In the genomic region with DNA sequence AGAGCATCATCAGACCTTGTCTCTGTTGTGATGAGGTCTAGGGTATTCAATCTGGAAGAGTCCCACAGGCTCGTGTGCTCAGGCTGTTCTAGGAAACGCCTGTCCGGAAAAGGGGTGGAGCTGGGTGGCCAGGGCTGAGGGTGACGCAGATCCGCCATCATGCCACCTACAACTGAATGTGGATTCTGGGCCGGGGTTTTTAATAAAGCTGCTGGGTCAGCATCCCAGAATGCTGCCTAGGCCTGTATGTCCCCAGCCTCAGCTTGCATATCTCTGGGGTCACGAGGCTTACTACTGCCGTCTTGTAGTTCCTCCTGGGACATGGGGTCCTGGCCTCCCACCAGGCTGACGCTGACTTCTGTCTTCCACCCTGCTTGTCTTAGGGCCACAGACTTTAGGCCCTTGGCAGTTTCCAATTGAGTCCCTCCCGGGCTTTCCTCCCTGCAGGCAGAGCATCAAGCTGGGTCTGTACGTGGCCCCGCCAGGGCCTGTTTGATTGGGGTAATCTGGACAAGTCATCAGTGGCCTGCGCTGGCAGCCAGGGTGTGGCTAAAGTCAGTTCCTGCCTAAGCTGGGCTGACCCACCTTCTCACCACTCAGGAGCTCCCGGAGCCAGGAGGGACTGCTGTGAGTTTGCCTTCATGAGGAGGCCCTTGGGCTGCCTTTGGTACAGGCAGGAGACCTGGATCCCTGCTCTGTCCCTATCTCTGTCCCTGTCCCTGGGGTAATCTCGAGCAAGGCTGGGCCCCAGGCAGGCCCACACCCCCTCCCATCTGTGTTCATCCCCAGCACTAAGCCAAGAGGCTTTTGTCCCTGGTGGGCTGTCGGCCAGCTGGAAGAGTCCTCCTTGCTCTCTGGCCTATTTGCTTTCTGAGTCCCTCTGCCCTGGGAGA, we compare ENCODE assay signal across 1 cellular context.
TF ChIP-seq lines count a peak whose summit lies in the region.

No MANE protein-coding gene starts in this region.

TF ChIP-seq in K562, 482 proteins besides CTCF, POLR2A, EP300 and RAD21 (continued from another document and continues in another):
- TF ChIP-seq GATAD2B (IDR thresholded peaks at IDR 0.05; ENCODE audit: borderline replicate concordance) = 0 out of 2 replicates have a peak, but pooled peaks have one; percentile 60
- TF ChIP-seq IRF2 (CRISPR knock-in tag; IDR thresholded peaks at IDR 0.05) = no peak
- TF ChIP-seq ZNF77 (CRISPR knock-in tag; IDR thresholded peaks at IDR 0.05) = no peak
- TF ChIP-seq ZNF696 (CRISPR knock-in tag; conservative IDR thresholded peaks at IDR 0.05) = no peak
- no peak for TF ChIP-seq NFYB (IDR thresholded peaks at IDR 0.05; ENCODE audit: extremely low read depth, insufficient read length)
- TF ChIP-seq RHOXF2B (CRISPR knock-in tag; conservative IDR thresholded peaks at IDR 0.05) = no peak
- TF ChIP-seq, protein P1, sequence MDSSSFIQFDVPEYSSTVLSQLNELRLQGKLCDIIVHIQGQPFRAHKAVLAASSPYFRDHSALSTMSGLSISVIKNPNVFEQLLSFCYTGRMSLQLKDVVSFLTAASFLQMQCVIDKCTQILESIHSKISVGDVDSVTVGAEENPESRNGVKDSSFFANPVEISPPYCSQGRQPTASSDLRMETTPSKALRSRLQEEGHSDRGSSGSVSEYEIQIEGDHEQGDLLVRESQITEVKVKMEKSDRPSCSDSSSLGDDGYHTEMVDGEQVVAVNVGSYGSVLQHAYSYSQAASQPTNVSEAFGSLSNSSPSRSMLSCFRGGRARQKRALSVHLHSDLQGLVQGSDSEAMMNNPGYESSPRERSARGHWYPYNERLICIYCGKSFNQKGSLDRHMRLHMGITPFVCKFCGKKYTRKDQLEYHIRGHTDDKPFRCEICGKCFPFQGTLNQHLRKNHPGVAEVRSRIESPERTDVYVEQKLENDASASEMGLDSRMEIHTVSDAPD (CRISPR knock-in tag; IDR thresholded peaks at IDR 0.05) = no peak
- TF ChIP-seq, protein P2, sequence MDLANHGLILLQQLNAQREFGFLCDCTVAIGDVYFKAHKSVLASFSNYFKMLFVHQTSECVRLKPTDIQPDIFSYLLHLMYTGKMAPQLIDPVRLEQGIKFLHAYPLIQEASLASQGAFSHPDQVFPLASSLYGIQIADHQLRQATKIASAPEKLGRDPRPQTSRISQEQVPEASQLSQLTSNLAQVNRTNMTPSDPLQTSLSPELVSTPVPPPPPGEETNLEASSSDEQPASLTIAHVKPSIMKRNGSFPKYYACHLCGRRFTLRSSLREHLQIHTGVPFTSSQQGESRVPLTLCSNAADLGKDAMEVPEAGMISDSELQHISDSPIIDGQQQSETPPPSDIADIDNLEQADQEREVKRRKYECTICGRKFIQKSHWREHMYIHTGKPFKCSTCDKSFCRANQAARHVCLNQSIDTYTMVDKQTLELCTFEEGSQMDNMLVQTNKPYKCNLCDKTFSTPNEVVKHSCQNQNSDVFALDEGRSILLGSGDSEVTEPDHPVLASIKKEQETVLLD (IDR thresholded peaks at IDR 0.05) = no peak
- TF ChIP-seq ZNF143 (CRISPR knock-in tag; IDR thresholded peaks at IDR 0.05) = no peak
- TF ChIP-seq, protein P3, sequence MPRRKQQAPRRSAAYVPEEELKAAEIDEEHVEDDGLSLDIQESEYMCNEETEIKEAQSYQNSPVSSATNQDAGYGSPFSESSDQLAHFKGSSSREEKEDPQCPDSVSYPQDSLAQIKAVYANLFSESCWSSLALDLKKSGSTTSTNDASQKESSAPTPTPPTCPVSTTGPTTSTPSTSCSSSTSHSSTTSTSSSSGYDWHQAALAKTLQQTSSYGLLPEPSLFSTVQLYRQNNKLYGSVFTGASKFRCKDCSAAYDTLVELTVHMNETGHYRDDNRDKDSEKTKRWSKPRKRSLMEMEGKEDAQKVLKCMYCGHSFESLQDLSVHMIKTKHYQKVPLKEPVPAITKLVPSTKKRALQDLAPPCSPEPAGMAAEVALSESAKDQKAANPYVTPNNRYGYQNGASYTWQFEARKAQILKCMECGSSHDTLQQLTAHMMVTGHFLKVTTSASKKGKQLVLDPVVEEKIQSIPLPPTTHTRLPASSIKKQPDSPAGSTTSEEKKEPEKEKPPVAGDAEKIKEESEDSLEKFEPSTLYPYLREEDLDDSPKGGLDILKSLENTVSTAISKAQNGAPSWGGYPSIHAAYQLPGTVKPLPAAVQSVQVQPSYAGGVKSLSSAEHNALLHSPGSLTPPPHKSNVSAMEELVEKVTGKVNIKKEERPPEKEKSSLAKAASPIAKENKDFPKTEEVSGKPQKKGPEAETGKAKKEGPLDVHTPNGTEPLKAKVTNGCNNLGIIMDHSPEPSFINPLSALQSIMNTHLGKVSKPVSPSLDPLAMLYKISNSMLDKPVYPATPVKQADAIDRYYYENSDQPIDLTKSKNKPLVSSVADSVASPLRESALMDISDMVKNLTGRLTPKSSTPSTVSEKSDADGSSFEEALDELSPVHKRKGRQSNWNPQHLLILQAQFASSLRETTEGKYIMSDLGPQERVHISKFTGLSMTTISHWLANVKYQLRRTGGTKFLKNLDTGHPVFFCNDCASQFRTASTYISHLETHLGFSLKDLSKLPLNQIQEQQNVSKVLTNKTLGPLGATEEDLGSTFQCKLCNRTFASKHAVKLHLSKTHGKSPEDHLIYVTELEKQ (CRISPR knock-in tag; IDR thresholded peaks at IDR 0.05) = no peak
- peak; percentile 24; the same call in 1 of the 2 replicates for TF ChIP-seq JUN (IDR thresholded peaks at IDR 0.05; ENCODE audit: borderline replicate concordance, low read depth, low read length)
- TF ChIP-seq JUN (CRISPR knock-in tag; IDR thresholded peaks at IDR 0.05; ENCODE audit: borderline replicate concordance) = no peak
- TF ChIP-seq, protein P4, sequence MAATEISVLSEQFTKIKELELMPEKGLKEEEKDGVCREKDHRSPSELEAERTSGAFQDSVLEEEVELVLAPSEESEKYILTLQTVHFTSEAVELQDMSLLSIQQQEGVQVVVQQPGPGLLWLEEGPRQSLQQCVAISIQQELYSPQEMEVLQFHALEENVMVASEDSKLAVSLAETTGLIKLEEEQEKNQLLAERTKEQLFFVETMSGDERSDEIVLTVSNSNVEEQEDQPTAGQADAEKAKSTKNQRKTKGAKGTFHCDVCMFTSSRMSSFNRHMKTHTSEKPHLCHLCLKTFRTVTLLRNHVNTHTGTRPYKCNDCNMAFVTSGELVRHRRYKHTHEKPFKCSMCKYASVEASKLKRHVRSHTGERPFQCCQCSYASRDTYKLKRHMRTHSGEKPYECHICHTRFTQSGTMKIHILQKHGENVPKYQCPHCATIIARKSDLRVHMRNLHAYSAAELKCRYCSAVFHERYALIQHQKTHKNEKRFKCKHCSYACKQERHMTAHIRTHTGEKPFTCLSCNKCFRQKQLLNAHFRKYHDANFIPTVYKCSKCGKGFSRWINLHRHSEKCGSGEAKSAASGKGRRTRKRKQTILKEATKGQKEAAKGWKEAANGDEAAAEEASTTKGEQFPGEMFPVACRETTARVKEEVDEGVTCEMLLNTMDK (IDR thresholded peaks at IDR 0.05; ENCODE audit: borderline replicate concordance, insufficient read depth, low read depth, low read length, poor library complexity, severe bottlenecking) = no peak
- no peak for TF ChIP-seq ZNF121 (CRISPR knock-in tag; conservative IDR thresholded peaks at IDR 0.05)
- TF ChIP-seq, protein P5, sequence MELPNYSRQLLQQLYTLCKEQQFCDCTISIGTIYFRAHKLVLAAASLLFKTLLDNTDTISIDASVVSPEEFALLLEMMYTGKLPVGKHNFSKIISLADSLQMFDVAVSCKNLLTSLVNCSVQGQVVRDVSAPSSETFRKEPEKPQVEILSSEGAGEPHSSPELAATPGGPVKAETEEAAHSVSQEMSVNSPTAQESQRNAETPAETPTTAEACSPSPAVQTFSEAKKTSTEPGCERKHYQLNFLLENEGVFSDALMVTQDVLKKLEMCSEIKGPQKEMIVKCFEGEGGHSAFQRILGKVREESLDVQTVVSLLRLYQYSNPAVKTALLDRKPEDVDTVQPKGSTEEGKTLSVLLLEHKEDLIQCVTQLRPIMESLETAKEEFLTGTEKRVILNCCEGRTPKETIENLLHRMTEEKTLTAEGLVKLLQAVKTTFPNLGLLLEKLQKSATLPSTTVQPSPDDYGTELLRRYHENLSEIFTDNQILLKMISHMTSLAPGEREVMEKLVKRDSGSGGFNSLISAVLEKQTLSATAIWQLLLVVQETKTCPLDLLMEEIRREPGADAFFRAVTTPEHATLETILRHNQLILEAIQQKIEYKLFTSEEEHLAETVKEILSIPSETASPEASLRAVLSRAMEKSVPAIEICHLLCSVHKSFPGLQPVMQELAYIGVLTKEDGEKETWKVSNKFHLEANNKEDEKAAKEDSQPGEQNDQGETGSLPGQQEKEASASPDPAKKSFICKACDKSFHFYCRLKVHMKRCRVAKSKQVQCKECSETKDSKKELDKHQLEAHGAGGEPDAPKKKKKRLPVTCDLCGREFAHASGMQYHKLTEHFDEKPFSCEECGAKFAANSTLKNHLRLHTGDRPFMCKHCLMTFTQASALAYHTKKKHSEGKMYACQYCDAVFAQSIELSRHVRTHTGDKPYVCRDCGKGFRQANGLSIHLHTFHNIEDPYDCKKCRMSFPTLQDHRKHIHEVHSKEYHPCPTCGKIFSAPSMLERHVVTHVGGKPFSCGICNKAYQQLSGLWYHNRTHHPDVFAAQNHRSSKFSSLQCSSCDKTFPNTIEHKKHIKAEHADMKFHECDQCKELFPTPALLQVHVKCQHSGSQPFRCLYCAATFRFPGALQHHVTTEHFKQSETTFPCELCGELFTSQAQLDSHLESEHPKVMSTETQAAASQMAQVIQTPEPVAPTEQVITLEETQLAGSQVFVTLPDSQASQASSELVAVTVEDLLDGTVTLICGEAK (IDR thresholded peaks at IDR 0.05) = no peak
- TF ChIP-seq, protein P5 (CRISPR knock-in tag; IDR thresholded peaks at IDR 0.05) = no peak
- TF ChIP-seq, protein P6, sequence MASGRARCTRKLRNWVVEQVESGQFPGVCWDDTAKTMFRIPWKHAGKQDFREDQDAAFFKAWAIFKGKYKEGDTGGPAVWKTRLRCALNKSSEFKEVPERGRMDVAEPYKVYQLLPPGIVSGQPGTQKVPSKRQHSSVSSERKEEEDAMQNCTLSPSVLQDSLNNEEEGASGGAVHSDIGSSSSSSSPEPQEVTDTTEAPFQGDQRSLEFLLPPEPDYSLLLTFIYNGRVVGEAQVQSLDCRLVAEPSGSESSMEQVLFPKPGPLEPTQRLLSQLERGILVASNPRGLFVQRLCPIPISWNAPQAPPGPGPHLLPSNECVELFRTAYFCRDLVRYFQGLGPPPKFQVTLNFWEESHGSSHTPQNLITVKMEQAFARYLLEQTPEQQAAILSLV (tag; IDR thresholded peaks at IDR 0.05) = no peak
- TF ChIP-seq STAT5B (CRISPR knock-in tag; IDR thresholded peaks at IDR 0.05) = no peak
- no peak for TF ChIP-seq ZNF644 (tag; IDR thresholded peaks at IDR 0.05; ENCODE audit: low read depth)
- no peak for TF ChIP-seq MYBL2 (IDR thresholded peaks at IDR 0.05; ENCODE audit: low read depth)
- no peak for TF ChIP-seq MYBL2 (CRISPR knock-in tag; IDR thresholded peaks at IDR 0.05; ENCODE audit: borderline replicate concordance)
- no peak for TF ChIP-seq ETS2 (tag; IDR thresholded peaks at IDR 0.05; ENCODE audit: borderline replicate concordance, poor library complexity, severe bottlenecking)
- no peak for TF ChIP-seq ZNF23 (CRISPR knock-in tag; IDR thresholded peaks at IDR 0.05)
- TF ChIP-seq, protein P7, sequence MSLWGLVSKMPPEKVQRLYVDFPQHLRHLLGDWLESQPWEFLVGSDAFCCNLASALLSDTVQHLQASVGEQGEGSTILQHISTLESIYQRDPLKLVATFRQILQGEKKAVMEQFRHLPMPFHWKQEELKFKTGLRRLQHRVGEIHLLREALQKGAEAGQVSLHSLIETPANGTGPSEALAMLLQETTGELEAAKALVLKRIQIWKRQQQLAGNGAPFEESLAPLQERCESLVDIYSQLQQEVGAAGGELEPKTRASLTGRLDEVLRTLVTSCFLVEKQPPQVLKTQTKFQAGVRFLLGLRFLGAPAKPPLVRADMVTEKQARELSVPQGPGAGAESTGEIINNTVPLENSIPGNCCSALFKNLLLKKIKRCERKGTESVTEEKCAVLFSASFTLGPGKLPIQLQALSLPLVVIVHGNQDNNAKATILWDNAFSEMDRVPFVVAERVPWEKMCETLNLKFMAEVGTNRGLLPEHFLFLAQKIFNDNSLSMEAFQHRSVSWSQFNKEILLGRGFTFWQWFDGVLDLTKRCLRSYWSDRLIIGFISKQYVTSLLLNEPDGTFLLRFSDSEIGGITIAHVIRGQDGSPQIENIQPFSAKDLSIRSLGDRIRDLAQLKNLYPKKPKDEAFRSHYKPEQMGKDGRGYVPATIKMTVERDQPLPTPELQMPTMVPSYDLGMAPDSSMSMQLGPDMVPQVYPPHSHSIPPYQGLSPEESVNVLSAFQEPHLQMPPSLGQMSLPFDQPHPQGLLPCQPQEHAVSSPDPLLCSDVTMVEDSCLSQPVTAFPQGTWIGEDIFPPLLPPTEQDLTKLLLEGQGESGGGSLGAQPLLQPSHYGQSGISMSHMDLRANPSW (CRISPR knock-in tag; IDR thresholded peaks at IDR 0.05) = no peak
- no peak for TF ChIP-seq ZFPM2 (CRISPR knock-in tag; IDR thresholded peaks at IDR 0.05)
- 0 out of 2 replicates have a peak, but pooled peaks have one; percentile 39 for TF ChIP-seq ZNF583 (CRISPR knock-in tag; IDR thresholded peaks at IDR 0.05)
- TF ChIP-seq ZBTB17 (CRISPR knock-in tag; IDR thresholded peaks at IDR 0.05) = no peak
- TF ChIP-seq ZNF589 (CRISPR knock-in tag; IDR thresholded peaks at IDR 0.05; ENCODE audit: low read depth) = peak; percentile 90
